In the genomic region with DNA sequence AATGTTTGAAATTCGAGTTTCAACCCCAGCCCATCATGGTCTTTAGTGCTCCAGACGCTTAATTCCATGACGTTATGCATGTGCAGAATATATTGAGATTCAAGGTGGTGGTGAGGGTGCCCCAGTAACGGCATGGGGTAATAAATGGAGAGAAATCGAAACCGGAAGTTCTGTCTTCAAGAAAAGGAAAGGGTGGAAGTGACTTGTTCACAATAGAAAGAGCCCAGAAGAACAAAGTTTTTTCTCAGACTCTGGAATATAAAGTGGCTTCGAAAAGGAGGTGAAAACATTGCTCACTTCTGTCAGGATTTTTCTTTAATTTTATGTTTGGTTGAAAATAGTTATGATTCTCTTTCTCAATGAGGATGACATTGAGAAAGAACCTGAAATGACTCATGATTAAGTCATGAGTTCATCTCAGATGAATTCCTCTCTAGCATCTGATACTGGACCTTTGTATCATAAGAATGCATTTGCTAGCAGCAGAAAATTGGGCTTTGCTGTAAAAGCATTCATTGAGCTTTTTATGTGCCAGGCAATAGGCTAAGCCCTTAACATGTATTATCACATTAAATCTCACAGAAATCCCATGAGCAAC, we compare ENCODE assay signal across 8 cellular contexts. TPM values are rescaled to one million over a fixed set of nuclear protein-coding genes. Genes with fewer than 3 reads are reported as not detected.
A peak's percentile ranks its signal among the peaks of the same experiment; 100 is the strongest.
DNase-seq lines count a peak whose midpoint lies in the region; ATAC-seq and TF ChIP-seq lines count a peak whose summit lies in the region.

No MANE protein-coding gene starts in this region.

- 13 to 15% (median 14%) methylated on average over 7 of the region's 7 CpGs for WGBS in heart left ventricle, 4 donors

- H3K4me1 Mint-ChIP-seq in activated naive CD8-positive, alpha-beta T cell treated with anti-CD3 and anti-CD28 coated beads, Interleukin-2, amount 50 U/mL, for 24 hours, result peaks cover 58% of the 10 kb centered on the region

- DNase-seq in AG10803 (ENCODE audit: low read depth) (peak; percentile 85), RPMI8226 (peak; percentile 18), heart left ventricle (no peak), retina (peak; percentile 34), NCI-H1694 treated with DMSO at 0.1 percent for 48 hours (lab: John Stamatoyannopoulos, UW) (no peak)
- peak; percentile 15 for DNase-seq in activated naive CD8-positive, alpha-beta T cell treated with anti-CD3 and anti-CD28 coated beads, Interleukin-2, amount 50 U/mL, for 24 hours

- H3K27ac ChIP-seq in heart left ventricle, result peak overlapping the region; percentile 81 to 98 (median 93)

- H3K9me3 Mint-ChIP-seq in activated naive CD8-positive, alpha-beta T cell treated with anti-CD3 and anti-CD28 coated beads, Interleukin-2, amount 50 U/mL, for 24 hours, result no peaks in the 10 kb centered on the region

- peak overlapping the region; percentile 95 for H3K4me3 Mint-ChIP-seq in activated naive CD8-positive, alpha-beta T cell treated with anti-CD3 and anti-CD28 coated beads, Interleukin-2, amount 50 U/mL, for 24 hours

- H3K4me3 ChIP-seq in AG10803 (ENCODE audit: low read length) (peak overlapping the region; percentile 70), heart left ventricle (peak overlapping the region; percentile 38 to 88 (median 72))

- H3K27me3 Mint-ChIP-seq in activated naive CD8-positive, alpha-beta T cell treated with anti-CD3 and anti-CD28 coated beads, Interleukin-2, amount 50 U/mL, for 24 hours, result no peaks in the 10 kb centered on the region

- H3K27me3 ChIP-seq in heart left ventricle, result no peaks in the 10 kb centered on the region

- H3K36me3 ChIP-seq in heart left ventricle, result no peaks in the 10 kb centered on the region

- intact Hi-C loops in heart left ventricle (cut with DNase I), result loop anchor here in 4 of 10 donors (2.0 to 10.0 kb wide), 5 partner anchors 74 to 216 kb away; partner anchors contain the start of gene DDX60 (in 3 of the 4)

- H3K36me3 Mint-ChIP-seq in activated naive CD8-positive, alpha-beta T cell treated with anti-CD3 and anti-CD28 coated beads, Interleukin-2, amount 50 U/mL, for 24 hours (ENCODE audit: low read depth), result peaks cover 3% of the 10 kb centered on the region

- TF ChIP-seq CTCF in AG10803 (conservative IDR thresholded peaks at IDR 0.05; ENCODE audit: low read length), result no peak
- TF ChIP-seq CTCF in heart left ventricle (IDR thresholded peaks at IDR 0.05), result no peak

- H3K27ac Mint-ChIP-seq in activated naive CD8-positive, alpha-beta T cell treated with anti-CD3 and anti-CD28 coated beads, Interleukin-2, amount 50 U/mL, for 24 hours, result peak overlapping the region; percentile 99

- ATAC-seq in GM18868 (IDR thresholded peaks at IDR 0.05; ENCODE audit: unreplicated experiment) (peak; percentile 50), HG03460 (IDR thresholded peaks at IDR 0.05; ENCODE audit: unreplicated experiment) (peak; percentile 38), heart left ventricle (peak; percentile 25 to 63 (median 50))
- peak; percentile 74 for ATAC-seq in activated naive CD8-positive, alpha-beta T cell treated with anti-CD3 and anti-CD28 coated beads, Interleukin-2, amount 50 U/mL, for 24 hours

- H3K4me1 ChIP-seq in heart left ventricle, result peaks cover 4 to 56% (median 14%) of the 10 kb centered on the region in 12 donors

- TF ChIP-seq POLR2A in heart left ventricle (IDR thresholded peaks at IDR 0.05), result no peak

- no peaks in the 10 kb centered on the region for H3K9me3 ChIP-seq in heart left ventricle

RNA-seq across cellular contexts. Expression of gene DDX60L, which starts 0.8 kb away (rescaled TPM):
- 10 to 100 TPM in 6 of 9 donors, 1 to 10 TPM in 3; 5.5 to 26.8 (median 10.5) TPM for total RNA-seq in heart left ventricle
- polyA plus RNA-seq in heart left ventricle, result 1 to 10 TPM; 4.5 to 7.1 TPM

RNA-seq across cellular contexts. Expression of gene PALLD, which starts 15.8 kb away (rescaled TPM):
- total RNA-seq in heart left ventricle, result 1,000 to 10,000 TPM in 5 of 9 donors, 100 to 1,000 TPM in 4; 512 to 1,428 (median 1,015) TPM
- polyA plus RNA-seq in heart left ventricle, result 1,000 to 10,000 TPM in 1 of 2 donors, 100 to 1,000 TPM in 1; 193 to 1,078 TPM

Comparison
In these comparisons a context has a peak if more than half of its experiments do, and no peak if none do; other contexts are left out.
1. DNase-seq: peak in AG10803 (single experiment), RPMI8226 (single experiment), activated naive CD8-positive, alpha-beta T cell treated with anti-CD3 and anti-CD28 coated beads, Interleukin-2, amount 50 U/mL, for 24 hours (single experiment) and retina (single experiment); none in heart left ventricle (0 of 5) and NCI-H1694 treated with DMSO at 0.1 percent for 48 hours (single experiment).
2. Peak in every context shown above with its lines, with median percentiles within 50 percentile points of each other: ATAC-seq.